In the genomic region with DNA sequence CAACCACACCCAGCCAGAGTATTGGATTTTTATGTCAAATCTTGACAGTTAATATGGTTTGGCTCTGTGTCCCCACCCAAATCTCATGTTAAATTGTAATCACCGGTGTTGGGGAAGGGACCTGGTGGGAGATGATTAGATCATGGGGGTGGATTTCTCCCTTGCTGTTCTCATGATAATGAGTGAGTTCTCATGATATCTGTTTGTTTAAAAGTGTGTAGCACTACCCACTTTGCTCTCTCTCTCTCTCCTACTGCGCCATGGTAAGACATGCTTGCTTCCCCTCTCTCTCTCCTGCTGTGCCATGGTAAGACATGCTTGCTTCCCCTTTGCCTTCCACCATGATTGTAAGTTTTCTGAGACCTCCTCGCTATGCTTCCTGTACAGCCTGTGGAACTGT, we compare ENCODE assay signal across 16 cellular contexts.
A peak's percentile ranks its signal among the peaks of the same experiment; 100 is the strongest.
DNase-seq lines count a peak whose midpoint lies in the region; ATAC-seq and TF ChIP-seq lines count a peak whose summit lies in the region.
"Had no signal": no experiment of that assay in that cellular context is flagged by ENCODE, and none has a peak within 500 bp of the region (broad histone marks: within the 10 kb centered on the region; RNA-seq: fewer than 3 reads in every experiment).

No MANE protein-coding gene starts in this region.

- no peak overlapping the region for H2AFZ ChIP-seq in GM23338

- peak overlapping the region; percentile 14 for H3K27ac ChIP-seq in GM23338 (ENCODE audit: low read depth)
- H3K27ac ChIP-seq: 22Rv1 had no signal

- no peak for ATAC-seq in activated T-cell treated with anti-CD3 and anti-CD28 coated beads, Interleukin-2, amount 50 U/mL, for 72 hours (replicated peaks in 1 of 2)
- ATAC-seq in activated T-cell treated with anti-CD3 and anti-CD28 coated beads, Interleukin-2, amount 50 U/mL, for 4 hours = no peak
- ATAC-seq in GM23338 = no peak
- ATAC-seq in T-helper 17 cell = no peak
- no peak for ATAC-seq in GM18907 (IDR thresholded peaks at IDR 0.05; ENCODE audit: unreplicated experiment)

- no peak overlapping the region for H3K4me3 Mint-ChIP-seq in activated T-cell treated with anti-CD3 and anti-CD28 coated beads, Interleukin-2, amount 50 U/mL, for 72 hours
- H3K4me3 Mint-ChIP-seq in activated T-cell treated with anti-CD3 and anti-CD28 coated beads, Interleukin-2, amount 50 U/mL, for 4 hours = no peak overlapping the region
- H3K4me3 Mint-ChIP-seq in GM23338 (no peak overlapping the region), T-helper 17 cell (no peak overlapping the region), glutamatergic neuron (ENCODE audit: unreplicated experiment) (no peak overlapping the region)
- H3K4me3 Mint-ChIP-seq: CD14-positive monocyte; CD8-positive, alpha-beta memory T cell had no signal

- H3K4me1 ChIP-seq in GM23338 (ENCODE audit: insufficient read depth) = no peaks in the 10 kb centered on the region
- H3K4me1 ChIP-seq: HAP-1 had no signal

- H3K27me3 Mint-ChIP-seq in activated T-cell treated with anti-CD3 and anti-CD28 coated beads, Interleukin-2, amount 50 U/mL, for 72 hours (ENCODE audit: low read depth) = no peaks in the 10 kb centered on the region
- no peaks in the 10 kb centered on the region for H3K27me3 Mint-ChIP-seq in activated T-cell treated with anti-CD3 and anti-CD28 coated beads, Interleukin-2, amount 50 U/mL, for 4 hours (ENCODE audit: low read depth)
- H3K27me3 Mint-ChIP-seq in GM23338 (ENCODE audit: insufficient read depth, low read depth, poor library complexity) = peaks cover 4% of the 10 kb centered on the region
- H3K27me3 Mint-ChIP-seq in T-helper 17 cell = no peaks in the 10 kb centered on the region
- peaks cover 2% of the 10 kb centered on the region for H3K27me3 Mint-ChIP-seq in glutamatergic neuron (ENCODE audit: unreplicated experiment)
- H3K27me3 Mint-ChIP-seq: CD8-positive, alpha-beta memory T cell had no signal

- no peaks in the 10 kb centered on the region for H3K4me1 Mint-ChIP-seq in activated T-cell treated with anti-CD3 and anti-CD28 coated beads, Interleukin-2, amount 50 U/mL, for 72 hours (ENCODE audit: low read depth)
- H3K4me1 Mint-ChIP-seq in activated T-cell treated with anti-CD3 and anti-CD28 coated beads, Interleukin-2, amount 50 U/mL, for 4 hours (ENCODE audit: low read depth) = no peaks in the 10 kb centered on the region
- H3K4me1 Mint-ChIP-seq in GM23338 = peaks cover 6% of the 10 kb centered on the region; the same call in 2 of the 3 replicates
- peaks cover 7% of the 10 kb centered on the region for H3K4me1 Mint-ChIP-seq in T-helper 17 cell
- H3K4me1 Mint-ChIP-seq in glutamatergic neuron (ENCODE audit: low read depth, unreplicated experiment) = peaks cover 1% of the 10 kb centered on the region
- H3K4me1 Mint-ChIP-seq: CD14-positive monocyte had no signal

- peaks cover 8 to 24% of the 10 kb centered on the region in 2 donors for H3K36me3 Mint-ChIP-seq in activated T-cell treated with anti-CD3 and anti-CD28 coated beads, Interleukin-2, amount 50 U/mL, for 72 hours (ENCODE audit: insufficient read depth in 2 of 2)
- peaks cover 37% of the 10 kb centered on the region for H3K36me3 Mint-ChIP-seq in activated T-cell treated with anti-CD3 and anti-CD28 coated beads, Interleukin-2, amount 50 U/mL, for 4 hours (ENCODE audit: insufficient read depth)
- H3K36me3 Mint-ChIP-seq in GM23338 (ENCODE audit: low read depth) = peaks cover 53% of the 10 kb centered on the region
- H3K36me3 Mint-ChIP-seq in T-helper 17 cell (ENCODE audit: low read depth) = peaks cover 5% of the 10 kb centered on the region
- peaks cover 4% of the 10 kb centered on the region for H3K36me3 Mint-ChIP-seq in glutamatergic neuron (ENCODE audit: unreplicated experiment)

- peaks cover 14% of the 10 kb centered on the region; the same call in 1 of the 2 replicates for H3K36me3 ChIP-seq in GM23338 (ENCODE audit: insufficient read depth)

- no peaks in the 10 kb centered on the region for H3K27me3 ChIP-seq in GM23338 (ENCODE audit: insufficient read depth)

- no peaks in the 10 kb centered on the region for H3K9me2 ChIP-seq in GM23338 (ENCODE audit: insufficient read depth)

- H3K27ac Mint-ChIP-seq in activated T-cell treated with anti-CD3 and anti-CD28 coated beads, Interleukin-2, amount 50 U/mL, for 72 hours = peak overlapping the region; percentile 38
- H3K27ac Mint-ChIP-seq in GM23338 (peak overlapping the region; percentile 29), T-helper 17 cell (peak overlapping the region; percentile 19), glutamatergic neuron (ENCODE audit: unreplicated experiment) (peak overlapping the region; percentile 65)

- H3K4me3 ChIP-seq in GM23338 = no peak overlapping the region
- H3K4me3 ChIP-seq: HAP-1 had no signal

- no peaks in the 10 kb centered on the region for H4K20me1 ChIP-seq in GM23338 (replicated peaks; ENCODE audit: insufficient read depth)

- H3K9me3 Mint-ChIP-seq in activated T-cell treated with anti-CD3 and anti-CD28 coated beads, Interleukin-2, amount 50 U/mL, for 72 hours = no peaks in the 10 kb centered on the region
- no peaks in the 10 kb centered on the region for H3K9me3 Mint-ChIP-seq in activated T-cell treated with anti-CD3 and anti-CD28 coated beads, Interleukin-2, amount 50 U/mL, for 4 hours
- H3K9me3 Mint-ChIP-seq in GM23338 = no peaks in the 10 kb centered on the region
- H3K9me3 Mint-ChIP-seq in glutamatergic neuron (ENCODE audit: unreplicated experiment) = peaks cover 4% of the 10 kb centered on the region
- H3K9me3 Mint-ChIP-seq: CD8-positive, alpha-beta memory T cell had no signal

- H3K9me3 ChIP-seq in T-helper 17 cell (ENCODE audit: control insufficient read depth, low read length, poor library complexity, severe bottlenecking) = no peaks in the 10 kb centered on the region
- H3K9me3 ChIP-seq: HAP-1 had no signal

- 0 out of 2 replicates have a peak, but pooled peaks cover 2% of the 10 kb centered on the region for H3F3A ChIP-seq in GM23338 (replicated peaks; ENCODE audit: low read depth)

- peaks cover 17% of the 10 kb centered on the region; the same call in 1 of the 2 replicates for H3K79me2 ChIP-seq in GM23338 (replicated peaks; ENCODE audit: insufficient read depth)

- DNase-seq in activated T-cell treated with anti-CD3 and anti-CD28 coated beads, Interleukin-2, amount 50 U/mL, for 72 hours = no peak
- DNase-seq in activated T-cell treated with anti-CD3 and anti-CD28 coated beads, Interleukin-2, amount 50 U/mL, for 4 hours = no peak
- DNase-seq in GM23338 (ENCODE audit: low spot score) (no peak), T-helper 17 cell (no peak), glutamatergic neuron (no peak), COR-L47 (lab: John Stamatoyannopoulos, UW) (no peak)
- DNase-seq in stimulated activated naive CD4-positive, alpha-beta T cell treated with Interleukin-2 at 50 U/mL for 16 hours (lab: John Stamatoyannopoulos, UW) = no peak
- DNase-seq: Calu3; CD8-positive, alpha-beta memory T cell; DMS 273 treated with DMSO at 0.1 percent for 48 hours; GOT3; IMR-90 had no signal

- TF ChIP-seq CTCF in GM23338 (conservative IDR thresholded peaks at IDR 0.05; ENCODE audit: low read depth in 2 of 2) (no peak), glutamatergic neuron (IDR thresholded peaks at IDR 0.05; ENCODE audit: partially characterized antibody, unreplicated experiment) (no peak)

- no peak overlapping the region for H3K4me2 ChIP-seq in GM23338

TF ChIP-seq in GM23338, 12 proteins besides CTCF, POLR2A, EP300 and RAD21 (continues in another document):
- no peak for TF ChIP-seq STAT1 (IDR thresholded peaks at IDR 0.05; ENCODE audit: unreplicated experiment)
- TF ChIP-seq JUNB (IDR thresholded peaks at IDR 0.05; ENCODE audit: unreplicated experiment) = no peak
- no peak for TF ChIP-seq ZNF114 (CRISPR knock-in tag; IDR thresholded peaks at IDR 0.05)
- no peak for TF ChIP-seq EZH2 (IDR thresholded peaks at IDR 0.05; ENCODE audit: low read depth, unreplicated experiment)
- TF ChIP-seq CREB1 (CRISPR knock-in tag; IDR thresholded peaks at IDR 0.05; ENCODE audit: low read depth) = no peak
- no peak for TF ChIP-seq EZH2phosphoT487 (IDR thresholded peaks at IDR 0.05; ENCODE audit: unreplicated experiment)
- TF ChIP-seq, protein P1, sequence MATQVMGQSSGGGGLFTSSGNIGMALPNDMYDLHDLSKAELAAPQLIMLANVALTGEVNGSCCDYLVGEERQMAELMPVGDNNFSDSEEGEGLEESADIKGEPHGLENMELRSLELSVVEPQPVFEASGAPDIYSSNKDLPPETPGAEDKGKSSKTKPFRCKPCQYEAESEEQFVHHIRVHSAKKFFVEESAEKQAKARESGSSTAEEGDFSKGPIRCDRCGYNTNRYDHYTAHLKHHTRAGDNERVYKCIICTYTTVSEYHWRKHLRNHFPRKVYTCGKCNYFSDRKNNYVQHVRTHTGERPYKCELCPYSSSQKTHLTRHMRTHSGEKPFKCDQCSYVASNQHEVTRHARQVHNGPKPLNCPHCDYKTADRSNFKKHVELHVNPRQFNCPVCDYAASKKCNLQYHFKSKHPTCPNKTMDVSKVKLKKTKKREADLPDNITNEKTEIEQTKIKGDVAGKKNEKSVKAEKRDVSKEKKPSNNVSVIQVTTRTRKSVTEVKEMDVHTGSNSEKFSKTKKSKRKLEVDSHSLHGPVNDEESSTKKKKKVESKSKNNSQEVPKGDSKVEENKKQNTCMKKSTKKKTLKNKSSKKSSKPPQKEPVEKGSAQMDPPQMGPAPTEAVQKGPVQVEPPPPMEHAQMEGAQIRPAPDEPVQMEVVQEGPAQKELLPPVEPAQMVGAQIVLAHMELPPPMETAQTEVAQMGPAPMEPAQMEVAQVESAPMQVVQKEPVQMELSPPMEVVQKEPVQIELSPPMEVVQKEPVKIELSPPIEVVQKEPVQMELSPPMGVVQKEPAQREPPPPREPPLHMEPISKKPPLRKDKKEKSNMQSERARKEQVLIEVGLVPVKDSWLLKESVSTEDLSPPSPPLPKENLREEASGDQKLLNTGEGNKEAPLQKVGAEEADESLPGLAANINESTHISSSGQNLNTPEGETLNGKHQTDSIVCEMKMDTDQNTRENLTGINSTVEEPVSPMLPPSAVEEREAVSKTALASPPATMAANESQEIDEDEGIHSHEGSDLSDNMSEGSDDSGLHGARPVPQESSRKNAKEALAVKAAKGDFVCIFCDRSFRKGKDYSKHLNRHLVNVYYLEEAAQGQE (IDR thresholded peaks at IDR 0.05; ENCODE audit: unreplicated experiment) = no peak
- TF ChIP-seq NANOG (IDR thresholded peaks at IDR 0.05; ENCODE audit: borderline replicate concordance) = no peak
